Comparison of ENCODE assay signal across 17 cellular contexts in the genomic region with DNA sequence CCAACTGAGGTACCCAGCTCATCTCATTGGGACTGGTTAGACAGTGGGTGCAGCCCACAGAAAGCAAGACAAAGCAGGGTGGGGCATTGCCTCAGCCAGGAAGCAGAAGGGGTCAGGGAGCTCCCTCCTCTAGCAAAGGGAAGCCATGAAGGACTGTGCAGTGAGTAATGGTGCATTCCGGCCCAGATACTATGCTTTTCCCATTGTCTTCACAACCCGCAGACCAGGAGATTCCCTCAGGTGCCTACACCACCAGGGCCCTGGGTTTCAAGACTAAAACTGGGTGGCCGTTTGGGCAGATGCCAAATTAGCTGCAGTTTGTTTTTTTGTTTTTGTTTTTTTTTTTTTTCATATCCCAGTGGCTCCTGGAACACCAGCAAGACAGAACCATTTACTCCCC.
DNase-seq lines count a peak whose midpoint lies in the region; TF ChIP-seq lines count a peak whose summit lies in the region.
"Had no signal": no experiment of that assay in that cellular context is flagged by ENCODE, and none has a peak within 500 bp of the region (broad histone marks: within the 10 kb centered on the region; RNA-seq: fewer than 3 reads in every experiment).

No MANE protein-coding gene starts in this region.

- H3K4me2 ChIP-seq in mammary epithelial cell (ENCODE audit: insufficient read depth, low read depth, low read length) (no peak overlapping the region), trophoblast cell (ENCODE audit: low read length) (no peak overlapping the region)
- H3K4me2 ChIP-seq: A549; BLaER1 treated with 17β-estradiol and CSF1 and Interleukin-3, amounts not matched to agents 10 nM and 100 nM had no signal

- no CpG with 5 or more reads among the region's 3 CpGs for WGBS in mammary epithelial cell (ENCODE audit: low coverage, missing lambda C conversion rate)
- no CpG with 5 or more reads among the region's 3 CpGs for WGBS in trophoblast cell (ENCODE audit: extremely low coverage, insufficient coverage, insufficient read length)

- DNase-seq in mammary epithelial cell: peak; percentile 29
- no peak for DNase-seq in breast epithelium (ENCODE audit: low spot score in 2 of 2)
- DNase-seq in epithelial cell of esophagus (ENCODE audit: low read depth): peak; percentile 9
- DNase-seq in trophoblast cell: peak; percentile 66 to 69
- DNase-seq in stimulated activated CD4-positive, alpha-beta T cell treated with anti-CD3 and anti-CD28 coated beads, Interleukin-4, amount 100 ng/mL, for 4 hours: no peak
- no peak for DNase-seq in NCI-H187 (lab: John Stamatoyannopoulos, UW)
- DNase-seq: AML-193; Caco-2; Calu3; CD4-positive, alpha-beta T cell; CD8-positive, alpha-beta T cell; DMS79 treated with DMSO at 0.1 percent for 48 hours; GF-D8 had no signal

- H2BK120ac ChIP-seq in trophoblast cell (ENCODE audit: insufficient read depth, low read length, poor library complexity): no peak overlapping the region

- H3K4me3 ChIP-seq in mammary epithelial cell (replicated peaks in 1 of 3; ENCODE audit: insufficient read depth in 1 of 3, low read depth in 2 of 3, low read length in 3 of 3) (no peak overlapping the region), breast epithelium (no peak overlapping the region), epithelial cell of esophagus (ENCODE audit: low read length) (no peak overlapping the region), trophoblast cell (ENCODE audit: low read depth, low read length) (no peak overlapping the region)
- H3K4me3 ChIP-seq: A549; BLaER1 treated with 17β-estradiol and CSF1 and Interleukin-3, amounts not matched to agents 10 nM and 100 nM had no signal

- no peaks in the 10 kb centered on the region for H3K79me2 ChIP-seq in mammary epithelial cell (ENCODE audit: insufficient read depth, low read length)
- no peaks in the 10 kb centered on the region for H3K79me2 ChIP-seq in trophoblast cell (ENCODE audit: control insufficient read depth, insufficient read depth, low read length, poor library complexity)

- CTCF ChIA-PET in mammary epithelial cell (lab: Charles Lee; ENCODE audit: low non-redundant PET): no interaction called here

- dilution Hi-C loops in mammary epithelial cell (cut with HindIII; ENCODE audit: low sequenced_read_pairs): no loop called here

- no peak overlapping the region for H4K91ac ChIP-seq in trophoblast cell (ENCODE audit: low read depth, low read length)

- no peaks in the 10 kb centered on the region for H3K79me1 ChIP-seq in trophoblast cell (ENCODE audit: low read length)

- no peak overlapping the region for H2AFZ ChIP-seq in mammary epithelial cell (ENCODE audit: low read depth, low read length)
- H2AFZ ChIP-seq in trophoblast cell (ENCODE audit: insufficient read depth, low read length, poor library complexity): no peak overlapping the region

- BruUV-seq in mammary epithelial cell (replicated peaks; lab: Mats Ljungman, UMichigan): no TSS peak

- no peak overlapping the region for H3K18ac ChIP-seq in trophoblast cell (ENCODE audit: low read length)

- H3K36me3 ChIP-seq in mammary epithelial cell (ENCODE audit: insufficient read depth, low read length): no peaks in the 10 kb centered on the region
- no peaks in the 10 kb centered on the region for H3K36me3 ChIP-seq in breast epithelium
- H3K36me3 ChIP-seq in trophoblast cell (ENCODE audit: control insufficient read depth in 1 of 2, insufficient read depth in 2 of 2, low read length in 2 of 2): no peaks in the 10 kb centered on the region
- H3K36me3 ChIP-seq: BLaER1 treated with 17β-estradiol and CSF1 and Interleukin-3, amounts not matched to agents 10 nM and 100 nM had no signal

- H2BK12ac ChIP-seq in trophoblast cell (ENCODE audit: low read length): no peak overlapping the region

- TF ChIP-seq POLR2A in breast epithelium (IDR thresholded peaks at IDR 0.05): no peak

- no peak overlapping the region for H3K23ac ChIP-seq in trophoblast cell (ENCODE audit: low read length)

- H3K4me1 ChIP-seq in mammary epithelial cell (ENCODE audit: insufficient read depth, low read length) (no peaks in the 10 kb centered on the region), breast epithelium (no peaks in the 10 kb centered on the region), trophoblast cell (ENCODE audit: control insufficient read depth in 1 of 2, insufficient read depth in 2 of 2, low read length in 2 of 2) (no peaks in the 10 kb centered on the region)
- H3K4me1 ChIP-seq: A549; BLaER1 treated with 17β-estradiol and CSF1 and Interleukin-3, amounts not matched to agents 10 nM and 100 nM; Caco-2 had no signal

- H3K27me3 ChIP-seq in mammary epithelial cell (ENCODE audit: insufficient read depth, low read length) (no peaks in the 10 kb centered on the region), breast epithelium (no peaks in the 10 kb centered on the region), trophoblast cell (ENCODE audit: insufficient read depth, low read length) (no peaks in the 10 kb centered on the region)
- H3K27me3 ChIP-seq: BLaER1 treated with 17β-estradiol and CSF1 and Interleukin-3, amounts not matched to agents 10 nM and 100 nM had no signal

- no peak overlapping the region for H2BK5ac ChIP-seq in trophoblast cell (ENCODE audit: low read depth, low read length, poor library complexity)

- in situ Hi-C loops in mammary epithelial cell (cut with MboI; ENCODE audit: low sequenced_read_pairs in 2 of 2): loop anchor here in 1 of 2 donors (25.0 kb wide), 1 partner anchor 453 kb away; no protein-coding TSS in a partner anchor

- no peak overlapping the region for H4K12ac ChIP-seq in trophoblast cell (ENCODE audit: low read depth, low read length)

- intact Hi-C loops in mammary epithelial cell (cut with micrococcal nuclease): no loop called here
- intact Hi-C loops in breast epithelium (cut with DNase I; ENCODE audit: low total_unique reads): no loop called here

- H3K9me3 ChIP-seq in mammary epithelial cell (replicated peaks; ENCODE audit: insufficient read depth, low read length): no peaks in the 10 kb centered on the region
- H3K9me3 ChIP-seq in breast epithelium: no peaks in the 10 kb centered on the region
- no peaks in the 10 kb centered on the region for H3K9me3 ChIP-seq in trophoblast cell (ENCODE audit: insufficient read depth, low read depth, low read length)
- H3K9me3 ChIP-seq: A549; BLaER1 treated with 17β-estradiol and CSF1 and Interleukin-3, amounts not matched to agents 10 nM and 100 nM; Caco-2 had no signal

- no peak overlapping the region for H4K8ac ChIP-seq in trophoblast cell (ENCODE audit: low read depth, low read length)

- H4K20me1 ChIP-seq in mammary epithelial cell (ENCODE audit: insufficient read depth, low read length): no peaks in the 10 kb centered on the region
- H4K20me1 ChIP-seq: BLaER1 treated with 17β-estradiol and CSF1 and Interleukin-3, amounts not matched to agents 10 nM and 100 nM had no signal

- no peak overlapping the region for H3K4ac ChIP-seq in trophoblast cell (ENCODE audit: low read depth, low read length)

- no peak for TF ChIP-seq CTCF in mammary epithelial cell (conservative IDR thresholded peaks at IDR 0.05 in 1 of 2, IDR thresholded peaks at IDR 0.05 in 1 of 2; ENCODE audit: extremely low read depth in 1 of 2, insufficient read depth in 1 of 2, low read depth in 1 of 2, low read length in 2 of 2)
- no peak for TF ChIP-seq CTCF in breast epithelium (IDR thresholded peaks at IDR 0.05)
- no peak for TF ChIP-seq CTCF in epithelial cell of esophagus (IDR thresholded peaks at IDR 0.05; ENCODE audit: insufficient read depth, low read depth, low read length, missing control alignments)

- H3K9ac ChIP-seq in mammary epithelial cell (ENCODE audit: insufficient read depth, low read length): no peak overlapping the region
- H3K9ac ChIP-seq in trophoblast cell (ENCODE audit: low read length): no peak overlapping the region
- H3K9ac ChIP-seq: BLaER1 treated with 17β-estradiol and CSF1 and Interleukin-3, amounts not matched to agents 10 nM and 100 nM had no signal

- H3K27ac ChIP-seq in mammary epithelial cell (ENCODE audit: insufficient read depth, low read depth, low read length): no peak overlapping the region
- no peak overlapping the region for H3K27ac ChIP-seq in breast epithelium
- H3K27ac ChIP-seq in trophoblast cell (ENCODE audit: low read depth, low read length): no peak overlapping the region
- H3K27ac ChIP-seq: 22Rv1; A549; BLaER1 treated with 17β-estradiol and CSF1 and Interleukin-3, amounts not matched to agents 10 nM and 100 nM; C4-2B had no signal

- no peak overlapping the region for H2AK5ac ChIP-seq in trophoblast cell (ENCODE audit: low read length)

- no peak overlapping the region for H3K14ac ChIP-seq in trophoblast cell (ENCODE audit: low read length)

Comparison
In these comparisons a context has a peak if more than half of its experiments do, and no peak if none do; other contexts are left out.
1. DNase-seq: peak in mammary epithelial cell (single experiment), epithelial cell of esophagus (single experiment) and trophoblast cell (2 of 2); none in breast epithelium (0 of 2), stimulated activated CD4-positive, alpha-beta T cell treated with anti-CD3 and anti-CD28 coated beads, Interleukin-4, amount 100 ng/mL, for 4 hours (0 of 2) and NCI-H187 (0 of 2).